ENCODE assay signal across 1 cellular context in the genomic region with DNA sequence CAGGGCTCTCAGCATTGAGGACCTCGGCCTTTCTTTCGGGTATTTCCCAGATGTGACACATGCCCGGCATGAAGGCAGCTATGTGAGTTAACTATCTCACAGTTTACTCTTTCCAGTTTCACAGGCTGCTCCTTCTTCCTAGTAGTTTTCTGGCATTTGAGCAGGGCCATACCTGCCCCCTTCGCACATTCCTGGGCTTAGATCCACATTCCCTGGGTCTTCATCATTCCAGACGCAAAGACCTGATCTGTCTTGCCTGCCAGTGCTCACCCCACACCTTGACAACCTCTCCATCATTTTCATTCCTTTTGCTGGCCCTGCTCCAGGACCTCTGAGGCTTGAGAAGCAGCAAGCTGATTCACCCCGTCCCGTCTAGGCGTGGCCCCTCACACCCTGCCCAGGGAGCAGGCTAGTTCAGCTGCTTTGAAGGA.
TF ChIP-seq lines count a peak whose summit lies in the region.

No MANE protein-coding gene starts in this region.

TF ChIP-seq in SK-N-SH treated with all-trans-retinoic acid at 6 μM for 48 hours, 23 proteins besides CTCF, POLR2A, EP300 and RAD21:
- TF ChIP-seq, protein P1, sequence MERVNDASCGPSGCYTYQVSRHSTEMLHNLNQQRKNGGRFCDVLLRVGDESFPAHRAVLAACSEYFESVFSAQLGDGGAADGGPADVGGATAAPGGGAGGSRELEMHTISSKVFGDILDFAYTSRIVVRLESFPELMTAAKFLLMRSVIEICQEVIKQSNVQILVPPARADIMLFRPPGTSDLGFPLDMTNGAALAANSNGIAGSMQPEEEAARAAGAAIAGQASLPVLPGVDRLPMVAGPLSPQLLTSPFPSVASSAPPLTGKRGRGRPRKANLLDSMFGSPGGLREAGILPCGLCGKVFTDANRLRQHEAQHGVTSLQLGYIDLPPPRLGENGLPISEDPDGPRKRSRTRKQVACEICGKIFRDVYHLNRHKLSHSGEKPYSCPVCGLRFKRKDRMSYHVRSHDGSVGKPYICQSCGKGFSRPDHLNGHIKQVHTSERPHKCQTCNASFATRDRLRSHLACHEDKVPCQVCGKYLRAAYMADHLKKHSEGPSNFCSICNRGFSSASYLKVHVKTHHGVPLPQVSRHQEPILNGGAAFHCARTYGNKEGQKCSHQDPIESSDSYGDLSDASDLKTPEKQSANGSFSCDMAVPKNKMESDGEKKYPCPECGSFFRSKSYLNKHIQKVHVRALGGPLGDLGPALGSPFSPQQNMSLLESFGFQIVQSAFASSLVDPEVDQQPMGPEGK (CRISPR knock-in tag; IDR thresholded peaks at IDR 0.05; ENCODE audit: borderline replicate concordance): no peak
- TF ChIP-seq BACH2 (CRISPR knock-in tag; IDR thresholded peaks at IDR 0.05; ENCODE audit: borderline replicate concordance): no peak
- TF ChIP-seq, protein P2, sequence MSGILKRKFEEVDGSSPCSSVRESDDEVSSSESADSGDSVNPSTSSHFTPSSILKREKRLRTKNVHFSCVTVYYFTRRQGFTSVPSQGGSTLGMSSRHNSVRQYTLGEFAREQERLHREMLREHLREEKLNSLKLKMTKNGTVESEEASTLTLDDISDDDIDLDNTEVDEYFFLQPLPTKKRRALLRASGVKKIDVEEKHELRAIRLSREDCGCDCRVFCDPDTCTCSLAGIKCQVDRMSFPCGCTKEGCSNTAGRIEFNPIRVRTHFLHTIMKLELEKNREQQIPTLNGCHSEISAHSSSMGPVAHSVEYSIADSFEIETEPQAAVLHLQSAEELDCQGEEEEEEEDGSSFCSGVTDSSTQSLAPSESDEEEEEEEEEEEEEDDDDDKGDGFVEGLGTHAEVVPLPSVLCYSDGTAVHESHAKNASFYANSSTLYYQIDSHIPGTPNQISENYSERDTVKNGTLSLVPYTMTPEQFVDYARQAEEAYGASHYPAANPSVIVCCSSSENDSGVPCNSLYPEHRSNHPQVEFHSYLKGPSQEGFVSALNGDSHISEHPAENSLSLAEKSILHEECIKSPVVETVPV (CRISPR knock-in tag; IDR thresholded peaks at IDR 0.05): no peak
- TF ChIP-seq ZNF70 (CRISPR knock-in tag; IDR thresholded peaks at IDR 0.05): no peak
- no peak for TF ChIP-seq ISL1 (CRISPR knock-in tag; IDR thresholded peaks at IDR 0.05)
- no peak for TF ChIP-seq ESRRG (CRISPR knock-in tag; IDR thresholded peaks at IDR 0.05)
- TF ChIP-seq GLIS3 (CRISPR knock-in tag; IDR thresholded peaks at IDR 0.05): no peak
- TF ChIP-seq ARNTL (CRISPR knock-in tag; IDR thresholded peaks at IDR 0.05; ENCODE audit: borderline replicate concordance, low read depth): no peak
- TF ChIP-seq ZNF8 (CRISPR knock-in tag; IDR thresholded peaks at IDR 0.05): no peak
- TF ChIP-seq, protein P3, sequence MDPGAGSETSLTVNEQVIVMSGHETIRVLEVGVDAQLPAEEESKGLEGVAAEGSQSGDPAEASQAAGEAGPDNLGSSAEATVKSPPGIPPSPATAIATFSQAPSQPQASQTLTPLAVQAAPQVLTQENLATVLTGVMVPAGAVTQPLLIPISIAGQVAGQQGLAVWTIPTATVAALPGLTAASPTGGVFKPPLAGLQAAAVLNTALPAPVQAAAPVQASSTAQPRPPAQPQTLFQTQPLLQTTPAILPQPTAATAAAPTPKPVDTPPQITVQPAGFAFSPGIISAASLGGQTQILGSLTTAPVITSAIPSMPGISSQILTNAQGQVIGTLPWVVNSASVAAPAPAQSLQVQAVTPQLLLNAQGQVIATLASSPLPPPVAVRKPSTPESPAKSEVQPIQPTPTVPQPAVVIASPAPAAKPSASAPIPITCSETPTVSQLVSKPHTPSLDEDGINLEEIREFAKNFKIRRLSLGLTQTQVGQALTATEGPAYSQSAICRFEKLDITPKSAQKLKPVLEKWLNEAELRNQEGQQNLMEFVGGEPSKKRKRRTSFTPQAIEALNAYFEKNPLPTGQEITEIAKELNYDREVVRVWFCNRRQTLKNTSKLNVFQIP (CRISPR knock-in tag; IDR thresholded peaks at IDR 0.05; ENCODE audit: borderline replicate concordance, low read depth): no peak
- TF ChIP-seq, protein P4, sequence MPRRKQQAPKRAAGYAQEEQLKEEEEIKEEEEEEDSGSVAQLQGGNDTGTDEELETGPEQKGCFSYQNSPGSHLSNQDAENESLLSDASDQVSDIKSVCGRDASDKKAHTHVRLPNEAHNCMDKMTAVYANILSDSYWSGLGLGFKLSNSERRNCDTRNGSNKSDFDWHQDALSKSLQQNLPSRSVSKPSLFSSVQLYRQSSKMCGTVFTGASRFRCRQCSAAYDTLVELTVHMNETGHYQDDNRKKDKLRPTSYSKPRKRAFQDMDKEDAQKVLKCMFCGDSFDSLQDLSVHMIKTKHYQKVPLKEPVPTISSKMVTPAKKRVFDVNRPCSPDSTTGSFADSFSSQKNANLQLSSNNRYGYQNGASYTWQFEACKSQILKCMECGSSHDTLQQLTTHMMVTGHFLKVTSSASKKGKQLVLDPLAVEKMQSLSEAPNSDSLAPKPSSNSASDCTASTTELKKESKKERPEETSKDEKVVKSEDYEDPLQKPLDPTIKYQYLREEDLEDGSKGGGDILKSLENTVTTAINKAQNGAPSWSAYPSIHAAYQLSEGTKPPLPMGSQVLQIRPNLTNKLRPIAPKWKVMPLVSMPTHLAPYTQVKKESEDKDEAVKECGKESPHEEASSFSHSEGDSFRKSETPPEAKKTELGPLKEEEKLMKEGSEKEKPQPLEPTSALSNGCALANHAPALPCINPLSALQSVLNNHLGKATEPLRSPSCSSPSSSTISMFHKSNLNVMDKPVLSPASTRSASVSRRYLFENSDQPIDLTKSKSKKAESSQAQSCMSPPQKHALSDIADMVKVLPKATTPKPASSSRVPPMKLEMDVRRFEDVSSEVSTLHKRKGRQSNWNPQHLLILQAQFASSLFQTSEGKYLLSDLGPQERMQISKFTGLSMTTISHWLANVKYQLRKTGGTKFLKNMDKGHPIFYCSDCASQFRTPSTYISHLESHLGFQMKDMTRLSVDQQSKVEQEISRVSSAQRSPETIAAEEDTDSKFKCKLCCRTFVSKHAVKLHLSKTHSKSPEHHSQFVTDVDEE (CRISPR knock-in tag; IDR thresholded peaks at IDR 0.05): no peak
- TF ChIP-seq RARB (CRISPR knock-in tag; IDR thresholded peaks at IDR 0.05): no peak
- no peak for TF ChIP-seq PPARA (CRISPR knock-in tag; IDR thresholded peaks at IDR 0.05; ENCODE audit: borderline replicate concordance)
- TF ChIP-seq CSDC2 (CRISPR knock-in tag; IDR thresholded peaks at IDR 0.05): no peak
- no peak for TF ChIP-seq ZNF565 (CRISPR knock-in tag; conservative IDR thresholded peaks at IDR 0.05; ENCODE audit: low read depth)
- TF ChIP-seq OSR1 (CRISPR knock-in tag; IDR thresholded peaks at IDR 0.05): no peak
